Comparison of ENCODE assay signal across 24 cellular contexts in genomic region chr2:186648130-186648529, GRCh38.
"Had no signal": no experiment of that assay in that cellular context is flagged by ENCODE, and none has a peak within 500 bp of the region (broad histone marks: within the 10 kb centered on the region; RNA-seq: fewer than 3 reads in every experiment).

No MANE protein-coding gene starts in this region.

- H3K36me3 ChIP-seq: uterus had no signal

- H3K27ac ChIP-seq: body of pancreas, cardiac muscle cell, gastrocnemius medialis, right lobe of liver, stomach, uterus had no signal

- H3K4me3 ChIP-seq: body of pancreas, cardiac muscle cell, gastrocnemius medialis, right lobe of liver, stomach, uterus had no signal

- H3K27me3 ChIP-seq: body of pancreas, cardiac muscle cell, gastrocnemius medialis, right lobe of liver, stomach, uterus had no signal

- DNase-seq: activated CD4-positive, alpha-beta T cell treated with anti-CD3 and anti-CD28 coated beads for 1 hour; activated CD8-positive, alpha-beta memory T cell treated with anti-CD3 and anti-CD28 coated beads for 24 hours; activated CD8-positive, alpha-beta memory T cell treated with anti-CD3 and anti-CD28 coated beads, Interleukin-2, amount 50 U/mL, for 48 hours; activated naive CD4-positive, alpha-beta T cell treated with Interleukin-2 at 50 U/mL for 16 hours; activated naive CD8-positive, alpha-beta T cell treated with anti-CD3 and anti-CD28 coated beads for 36 hours; activated T-cell treated with anti-CD3 and anti-CD28 coated beads, Interleukin-2, amount 50 U/mL, for 4 hours; amniotic stem cell; body of pancreas; effector CD4-positive, alpha-beta T cell; gastrocnemius medialis; hippocampal formation; left ventricle myocardium superior; midbrain; nucleus accumbens; right lobe of liver; small intestine; stimulated activated CD4-positive, alpha-beta T cell treated with anti-CD3 and anti-CD28 coated beads, Interleukin-2, amount 100 ng/mL, for 24 hours; stomach; T-helper 1 cell; T-helper 9 cell; trophoblast cell; uterus had no signal

- H3K9me3 ChIP-seq: body of pancreas, gastrocnemius medialis, right lobe of liver, stomach, uterus had no signal

- ATAC-seq: activated T-cell treated with anti-CD3 and anti-CD28 coated beads, Interleukin-2, amount 50 U/mL, for 4 hours; body of pancreas; gastrocnemius medialis; left ventricle myocardium superior; right lobe of liver; stimulated activated effector memory CD8-positive, alpha-beta T cell treated with anti-CD3 and anti-CD28 coated beads, Interleukin-12 subunit alpha, Interleukin-12 subunit beta, amount 100 ng/mL, for 72 hours had no signal

- FAIRE-seq: small intestine had no signal

- H3K4me1 ChIP-seq: body of pancreas, gastrocnemius medialis, right lobe of liver, stomach, uterus had no signal
